ENCODE assay signal across 13 cellular contexts in the genomic region with DNA sequence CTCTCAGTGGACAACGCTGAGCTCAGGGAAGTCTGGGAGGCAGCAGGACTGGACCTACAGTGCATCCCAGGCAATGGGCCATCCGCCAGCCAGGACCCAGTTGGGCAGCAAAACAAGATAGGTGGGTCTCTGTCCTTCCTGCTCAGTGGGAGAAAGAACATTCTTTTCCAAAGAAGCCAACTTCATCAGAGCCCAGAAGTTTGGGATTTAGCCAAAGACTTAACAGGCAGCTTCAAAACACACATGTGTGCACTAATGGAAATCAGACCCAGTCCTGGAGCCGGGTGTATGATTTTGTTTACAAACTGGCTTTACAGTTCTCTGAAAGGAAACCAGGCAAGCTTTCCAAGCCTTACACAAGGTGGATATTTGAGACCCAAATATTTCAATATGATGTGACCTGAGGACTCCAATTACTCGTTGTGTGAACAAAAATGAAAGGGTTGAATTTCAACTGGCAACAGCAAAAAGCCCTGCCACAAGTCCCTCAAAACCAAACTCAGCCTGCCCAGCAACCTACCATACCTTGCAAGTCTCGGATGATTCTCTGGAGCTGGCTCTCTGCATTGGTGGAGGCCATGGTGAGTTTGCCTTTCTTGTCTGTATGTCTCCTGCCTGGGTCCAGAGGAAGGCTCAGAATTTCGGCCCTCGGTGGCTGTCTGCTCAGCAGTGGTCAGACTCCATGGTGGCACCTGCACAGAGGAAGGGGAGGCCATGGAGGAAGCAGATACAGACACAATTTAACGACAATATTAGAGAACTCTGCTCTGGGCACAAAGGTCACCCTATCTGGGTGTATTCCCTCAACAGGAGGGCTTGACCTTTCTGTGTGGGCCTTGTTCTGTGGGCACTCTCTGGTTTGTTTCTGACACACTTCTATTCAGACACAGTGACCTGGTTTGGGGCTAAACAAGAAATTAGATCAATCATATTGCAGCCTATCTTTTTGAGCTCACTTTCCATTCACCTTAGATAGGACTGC. TPM values are rescaled to one million over a fixed set of nuclear protein-coding genes. Genes with fewer than 3 reads are reported as not detected.
DNase-seq lines count a peak whose midpoint lies in the region; TF ChIP-seq lines count a peak whose summit lies in the region.
"Had no signal": no experiment of that assay in that cellular context is flagged by ENCODE, and none has a peak within 500 bp of the region (broad histone marks: within the 10 kb centered on the region; RNA-seq: fewer than 3 reads in every experiment).

No MANE protein-coding gene starts in this region.

- peaks cover 0 to 34% (median 27%) of the 10 kb centered on the region in 4 donors for H3K36me3 ChIP-seq in liver (ENCODE audit: control insufficient read depth in 4 of 4, insufficient read depth in 3 of 4, low read depth in 1 of 4, low read length in 3 of 4)
- H3K36me3 ChIP-seq in thyroid gland, result peaks cover 14 to 28% of the 10 kb centered on the region in 2 donors
- H3K36me3 ChIP-seq: MG63 had no signal

- peak overlapping the region; percentile 71 for H3K27ac Mint-ChIP-seq in chondrocyte (ENCODE audit: unreplicated experiment)

- TF ChIP-seq RAD21 in liver (IDR thresholded peaks at IDR 0.05), result no peak

- H3K27me3 Mint-ChIP-seq in chondrocyte (ENCODE audit: low read depth), result no peaks in the 10 kb centered on the region

- peaks cover 9% of the 10 kb centered on the region for H3K36me3 Mint-ChIP-seq in chondrocyte (ENCODE audit: low read depth)

- DNase-seq in NCI-H2196 (lab: John Stamatoyannopoulos, UW; ENCODE audit: unreplicated experiment) (peak; percentile 32), NCI-H2196 treated with DMSO at 0.1 percent for 48 hours (lab: John Stamatoyannopoulos, UW; ENCODE audit: unreplicated experiment) (no peak), chondrocyte (ENCODE audit: low spot score) (no peak), thyroid gland (peak; percentile 60 to 70), Kasumi-1 (lab: John Stamatoyannopoulos, UW) (no peak), T1000 (lab: John Stamatoyannopoulos, UW) (no peak), HT-29 (ENCODE audit: low spot score) (no peak)
- DNase-seq: GF-D8, occipital lobe, T-helper 1 cell had no signal

- intact Hi-C loops in thyroid gland (cut with DNase I), result no loop called here

- H3K9me3 ChIP-seq in liver (ENCODE audit: control insufficient read depth in 4 of 4, low read length in 3 of 4) (no peaks in the 10 kb centered on the region), thyroid gland (no peaks in the 10 kb centered on the region)
- H3K9me3 ChIP-seq: A549, MG63 had no signal

- no peak for TF ChIP-seq POLR2A in thyroid gland (IDR thresholded peaks at IDR 0.05)

- H3K4me3 ChIP-seq in liver (ENCODE audit: low read depth in 1 of 3, low read length in 3 of 3), result no peak overlapping the region
- H3K4me3 ChIP-seq in thyroid gland (replicated peaks in 1 of 3), result no peak overlapping the region
- H3K4me3 ChIP-seq: A549, MG63 had no signal

- H3K27me3 ChIP-seq in liver (ENCODE audit: control insufficient read depth in 4 of 4, insufficient read depth in 4 of 4, low read length in 3 of 4) (no peaks in the 10 kb centered on the region), thyroid gland (no peaks in the 10 kb centered on the region)
- H3K27me3 ChIP-seq: MG63 had no signal

- 69% methylated on average over 8 of the region's 8 CpGs for WGBS in liver
- WGBS in thyroid gland, 2 donors, result 67 to 74% methylated on average over 6 to 8 of the region's 8 CpGs

- TF ChIP-seq CTCF in chondrocyte (IDR thresholded peaks at IDR 0.05) (no peak), liver (IDR thresholded peaks at IDR 0.05; ENCODE audit: low read depth, low read length, missing input control) (no peak), thyroid gland (IDR thresholded peaks at IDR 0.05) (no peak)

- no peak overlapping the region for H3K9ac ChIP-seq in liver (ENCODE audit: low read depth in 1 of 2, low read length in 2 of 2)

- H3K4me1 Mint-ChIP-seq in chondrocyte (ENCODE audit: low read depth), result peaks cover 58% of the 10 kb centered on the region

- H3K4me1 ChIP-seq in liver (ENCODE audit: control insufficient read depth in 4 of 4, insufficient read depth in 4 of 4, low read length in 3 of 4), result peaks cover 31 to 54% (median 38%) of the 10 kb centered on the region in 4 donors
- H3K4me1 ChIP-seq in thyroid gland, result peaks cover 61 to 75% of the 10 kb centered on the region in 2 donors

- peak overlapping the region; percentile 92 to 98 for H3K27ac ChIP-seq in liver (ENCODE audit: low read depth in 1 of 2, low read length in 2 of 2)
- peak overlapping the region; percentile 40 to 84 (median 80) for H3K27ac ChIP-seq in thyroid gland

- H3K4me3 Mint-ChIP-seq in chondrocyte (ENCODE audit: unreplicated experiment), result no peak overlapping the region

- no peaks in the 10 kb centered on the region for H3K9me3 Mint-ChIP-seq in chondrocyte (ENCODE audit: low read depth)

TF ChIP-seq in liver, 16 proteins besides CTCF, POLR2A, EP300 and RAD21:
- TF ChIP-seq FOXA1 (IDR thresholded peaks at IDR 0.05) (no peak), EGR1 (IDR thresholded peaks at IDR 0.05; ENCODE audit: low read depth in 2 of 2) (no peak), TAF1 (conservative IDR thresholded peaks at IDR 0.05) (no peak), YY1 (IDR thresholded peaks at IDR 0.05) (no peak), GABPA (IDR thresholded peaks at IDR 0.05 in 1 of 2, conservative IDR thresholded peaks at IDR 0.05 in 1 of 2) (no peak), JUND (IDR thresholded peaks at IDR 0.05) (no peak), SP1 (IDR thresholded peaks at IDR 0.05) (peak; percentile 51), HNF4G (IDR thresholded peaks at IDR 0.05) (peak; percentile 40), HNF4A (conservative IDR thresholded peaks at IDR 0.05) (peak; percentile 82 to 87), FOXA2 (IDR thresholded peaks at IDR 0.05) (no peak), RXRA (IDR thresholded peaks at IDR 0.05) (peak; percentile 23 to 53), NR2F2 (IDR thresholded peaks at IDR 0.05) (no peak)
- TF ChIP-seq, protein P1, sequence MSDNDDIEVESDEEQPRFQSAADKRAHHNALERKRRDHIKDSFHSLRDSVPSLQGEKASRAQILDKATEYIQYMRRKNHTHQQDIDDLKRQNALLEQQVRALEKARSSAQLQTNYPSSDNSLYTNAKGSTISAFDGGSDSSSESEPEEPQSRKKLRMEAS (IDR thresholded peaks at IDR 0.05), result peak; percentile 18
- TF ChIP-seq, protein P2, sequence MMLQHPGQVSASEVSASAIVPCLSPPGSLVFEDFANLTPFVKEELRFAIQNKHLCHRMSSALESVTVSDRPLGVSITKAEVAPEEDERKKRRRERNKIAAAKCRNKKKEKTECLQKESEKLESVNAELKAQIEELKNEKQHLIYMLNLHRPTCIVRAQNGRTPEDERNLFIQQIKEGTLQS (IDR thresholded peaks at IDR 0.05), result no peak
- TF ChIP-seq, protein P3, sequence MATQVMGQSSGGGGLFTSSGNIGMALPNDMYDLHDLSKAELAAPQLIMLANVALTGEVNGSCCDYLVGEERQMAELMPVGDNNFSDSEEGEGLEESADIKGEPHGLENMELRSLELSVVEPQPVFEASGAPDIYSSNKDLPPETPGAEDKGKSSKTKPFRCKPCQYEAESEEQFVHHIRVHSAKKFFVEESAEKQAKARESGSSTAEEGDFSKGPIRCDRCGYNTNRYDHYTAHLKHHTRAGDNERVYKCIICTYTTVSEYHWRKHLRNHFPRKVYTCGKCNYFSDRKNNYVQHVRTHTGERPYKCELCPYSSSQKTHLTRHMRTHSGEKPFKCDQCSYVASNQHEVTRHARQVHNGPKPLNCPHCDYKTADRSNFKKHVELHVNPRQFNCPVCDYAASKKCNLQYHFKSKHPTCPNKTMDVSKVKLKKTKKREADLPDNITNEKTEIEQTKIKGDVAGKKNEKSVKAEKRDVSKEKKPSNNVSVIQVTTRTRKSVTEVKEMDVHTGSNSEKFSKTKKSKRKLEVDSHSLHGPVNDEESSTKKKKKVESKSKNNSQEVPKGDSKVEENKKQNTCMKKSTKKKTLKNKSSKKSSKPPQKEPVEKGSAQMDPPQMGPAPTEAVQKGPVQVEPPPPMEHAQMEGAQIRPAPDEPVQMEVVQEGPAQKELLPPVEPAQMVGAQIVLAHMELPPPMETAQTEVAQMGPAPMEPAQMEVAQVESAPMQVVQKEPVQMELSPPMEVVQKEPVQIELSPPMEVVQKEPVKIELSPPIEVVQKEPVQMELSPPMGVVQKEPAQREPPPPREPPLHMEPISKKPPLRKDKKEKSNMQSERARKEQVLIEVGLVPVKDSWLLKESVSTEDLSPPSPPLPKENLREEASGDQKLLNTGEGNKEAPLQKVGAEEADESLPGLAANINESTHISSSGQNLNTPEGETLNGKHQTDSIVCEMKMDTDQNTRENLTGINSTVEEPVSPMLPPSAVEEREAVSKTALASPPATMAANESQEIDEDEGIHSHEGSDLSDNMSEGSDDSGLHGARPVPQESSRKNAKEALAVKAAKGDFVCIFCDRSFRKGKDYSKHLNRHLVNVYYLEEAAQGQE (IDR thresholded peaks at IDR 0.05), result no peak
- TF ChIP-seq, protein P4, sequence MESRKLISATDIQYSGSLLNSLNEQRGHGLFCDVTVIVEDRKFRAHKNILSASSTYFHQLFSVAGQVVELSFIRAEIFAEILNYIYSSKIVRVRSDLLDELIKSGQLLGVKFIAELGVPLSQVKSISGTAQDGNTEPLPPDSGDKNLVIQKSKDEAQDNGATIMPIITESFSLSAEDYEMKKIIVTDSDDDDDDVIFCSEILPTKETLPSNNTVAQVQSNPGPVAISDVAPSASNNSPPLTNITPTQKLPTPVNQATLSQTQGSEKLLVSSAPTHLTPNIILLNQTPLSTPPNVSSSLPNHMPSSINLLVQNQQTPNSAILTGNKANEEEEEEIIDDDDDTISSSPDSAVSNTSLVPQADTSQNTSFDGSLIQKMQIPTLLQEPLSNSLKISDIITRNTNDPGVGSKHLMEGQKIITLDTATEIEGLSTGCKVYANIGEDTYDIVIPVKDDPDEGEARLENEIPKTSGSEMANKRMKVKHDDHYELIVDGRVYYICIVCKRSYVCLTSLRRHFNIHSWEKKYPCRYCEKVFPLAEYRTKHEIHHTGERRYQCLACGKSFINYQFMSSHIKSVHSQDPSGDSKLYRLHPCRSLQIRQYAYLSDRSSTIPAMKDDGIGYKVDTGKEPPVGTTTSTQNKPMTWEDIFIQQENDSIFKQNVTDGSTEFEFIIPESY (IDR thresholded peaks at IDR 0.05), result no peak

RNA-seq across cellular contexts. Expression of a gene that starts 11.0 kb away (rescaled TPM):
- total RNA-seq in chondrocyte (28.1 to 32.3 TPM (median 31.6 TPM) in 3 replicates), liver (10 to 100 TPM; 11.9 to 17.1 TPM), thyroid gland (10 to 100 TPM; 38.2 to 66.6 (median 50.5) TPM)
- polyA plus RNA-seq in liver, result 1 to 10 TPM; 3.0 to 8.5 TPM
- total RNA-seq in HT-29 (2014; rRNA removed; shearing (Covaris generic)), result 8.5 and 9.7 TPM in 2 replicates

RNA-seq across cellular contexts. Expression of a gene that starts 41.4 kb away (rescaled TPM):
- total RNA-seq in chondrocyte (not detected in 3 replicates), liver (1 to 10 TPM in 1 of 2 donors, under 1 TPM in 1; 0.75 to 2.9 TPM), thyroid gland (1 to 10 TPM; 2.1 to 4.4 (median 3.4) TPM)
- polyA plus RNA-seq in liver, result 1 to 10 TPM in 1 of 2 donors, under 1 TPM in 1; 0.60 to 1.2 TPM
- not detected in 2 replicates for total RNA-seq in HT-29 (2014; rRNA removed; shearing (Covaris generic))
- total RNA-seq: occipital lobe had no signal
- polyA plus RNA-seq: A549 had no signal

RNA-seq across cellular contexts. Expression of a gene that starts 42.7 kb away (rescaled TPM):
- total RNA-seq in chondrocyte, result not detected in 3 replicates
- total RNA-seq in liver, result under 1 TPM in 1 of 2 donors, not detected in 1; under 0.01 TPM
- under 1 TPM; 0.03 to 0.08 TPM for polyA plus RNA-seq in liver
- total RNA-seq in thyroid gland, result not detected
- not detected in 2 replicates for total RNA-seq in HT-29 (2014; rRNA removed; shearing (Covaris generic))
- total RNA-seq: occipital lobe had no signal
- polyA plus RNA-seq: A549 had no signal

Comparison
In these comparisons a context has a peak if more than half of its experiments do, and no peak if none do; other contexts are left out.
1. DNase-seq: peak in NCI-H2196 (single experiment) and thyroid gland (2 of 2); none in NCI-H2196 treated with DMSO at 0.1 percent for 48 hours (single experiment), chondrocyte (single experiment), Kasumi-1 (0 of 2), T1000 (single experiment) and HT-29 (single experiment).